In genomic region chr18:50902797-50903196, GRCh38 we compare ENCODE assay signal across 14 cellular contexts.
"Had no signal": no experiment of that assay in that cellular context is flagged by ENCODE, and none has a peak within 500 bp of the region (broad histone marks: within the 10 kb centered on the region; RNA-seq: fewer than 3 reads in every experiment).

No MANE protein-coding gene starts in this region.

- H3K4me3 Mint-ChIP-seq: activated naive CD4-positive, alpha-beta T cell treated with anti-CD3 and anti-CD28 coated beads for 36 hours; naive B cell; neural progenitor cell; stimulated activated effector memory CD8-positive, alpha-beta T cell treated with anti-CD3 and anti-CD28 coated beads, Interleukin-12 subunit alpha, Interleukin-12 subunit beta, amount 100 ng/mL, for 72 hours; T-helper 2 cell treated with Interferon-gamma antibody and Interleukin-4, amounts not matched to agents 5 μg/mL and 100 μg/mL, for 36 hours had no signal

- H3K27me3 ChIP-seq: adrenal gland, cardiac muscle cell, dorsolateral prefrontal cortex, neural progenitor cell, pancreas had no signal

- H3K4me1 ChIP-seq: adrenal gland, neural progenitor cell, pancreas had no signal

- H3K9me3 Mint-ChIP-seq: stimulated activated effector memory CD8-positive, alpha-beta T cell treated with anti-CD3 and anti-CD28 coated beads, Interleukin-12 subunit alpha, Interleukin-12 subunit beta, amount 100 ng/mL, for 72 hours had no signal

- DNase-seq: activated naive CD4-positive, alpha-beta T cell treated with anti-CD3 and anti-CD28 coated beads for 36 hours; activated T-cell treated with anti-CD3 and anti-CD28 coated beads for 4 hours; adrenal gland; dorsolateral prefrontal cortex; islet precursor cell; mammary epithelial cell; naive B cell; pancreas had no signal

- H3K4me3 ChIP-seq: adrenal gland, cardiac muscle cell, dorsolateral prefrontal cortex, neural progenitor cell, pancreas, thoracic aorta had no signal

- H3K27ac ChIP-seq: adrenal gland, cardiac muscle cell, dorsolateral prefrontal cortex, neural progenitor cell, pancreas, thoracic aorta had no signal

- H3K9me3 ChIP-seq: adrenal gland, pancreas, thoracic aorta had no signal

- H3K27me3 Mint-ChIP-seq: naive B cell had no signal

- H3K27ac Mint-ChIP-seq: activated naive CD4-positive, alpha-beta T cell treated with anti-CD3 and anti-CD28 coated beads for 36 hours; neural progenitor cell; stimulated activated effector memory CD8-positive, alpha-beta T cell treated with anti-CD3 and anti-CD28 coated beads, Interleukin-12 subunit alpha, Interleukin-12 subunit beta, amount 100 ng/mL, for 72 hours; T-helper 2 cell treated with Interferon-gamma antibody and Interleukin-4, amounts not matched to agents 5 μg/mL and 100 μg/mL, for 36 hours had no signal

- H3K4me1 Mint-ChIP-seq: neural progenitor cell had no signal

- H3K36me3 ChIP-seq: adrenal gland, pancreas, thoracic aorta had no signal

- ATAC-seq: activated CD4-positive, CD25-positive, alpha-beta regulatory T cell treated with anti-CD3 and anti-CD28 coated beads, Interleukin-2, amount 50 U/mL, for 24 hours; pancreas; stimulated activated effector memory CD8-positive, alpha-beta T cell treated with anti-CD3 and anti-CD28 coated beads, Interleukin-12 subunit alpha, Interleukin-12 subunit beta, amount 100 ng/mL, for 72 hours had no signal
